14 cellular contexts compared by ENCODE assay signal in genomic region chr6:37456816-37457560, GRCh38. TPM values are rescaled to one million over a fixed set of nuclear protein-coding genes. Genes with fewer than 3 reads are reported as not detected.
A peak's percentile ranks its signal among the peaks of the same experiment; 100 is the strongest.
DNase-seq lines count a peak whose midpoint lies in the region; ATAC-seq, FAIRE-seq and TF ChIP-seq lines count a peak whose summit lies in the region.
"Had no signal": no experiment of that assay in that cellular context is flagged by ENCODE, and none has a peak within 500 bp of the region (broad histone marks: within the 10 kb centered on the region; RNA-seq: fewer than 3 reads in every experiment).

No MANE protein-coding gene starts in this region.

- H3K36me3 Mint-ChIP-seq in glutamatergic neuron (ENCODE audit: unreplicated experiment) = no peaks in the 10 kb centered on the region

- no peak overlapping the region for H3K4me3 Mint-ChIP-seq in glutamatergic neuron (ENCODE audit: unreplicated experiment)
- H3K4me3 Mint-ChIP-seq: stimulated activated naive CD8-positive, alpha-beta T cell treated with anti-CD3 and anti-CD28 coated beads, Interleukin-15, Interleukin-2, amounts not matched to agents 100 ng/mL and 50 ng/mL, for 24 hours had no signal

- ATAC-seq in left ventricle myocardium superior (peak; percentile 56), HG03432 (IDR thresholded peaks at IDR 0.05; ENCODE audit: unreplicated experiment) (no peak), GM21723 (IDR thresholded peaks at IDR 0.05; ENCODE audit: unreplicated experiment) (no peak)
- ATAC-seq: activated CD4-positive, CD25-positive, alpha-beta regulatory T cell treated with anti-CD3 and anti-CD28 coated beads, Interleukin-2, amount 50 U/mL, for 24 hours; HCT116 had no signal

- TF ChIP-seq POLR2A in H54 (IDR thresholded peaks at IDR 0.05; ENCODE audit: low read depth, low read length) = no peak

- peaks cover 8% of the 10 kb centered on the region for H3K27me3 Mint-ChIP-seq in glutamatergic neuron (ENCODE audit: unreplicated experiment)
- H3K27me3 Mint-ChIP-seq: stimulated activated naive CD8-positive, alpha-beta T cell treated with anti-CD3 and anti-CD28 coated beads, Interleukin-15, Interleukin-2, amounts not matched to agents 100 ng/mL and 50 ng/mL, for 24 hours had no signal

- intact Hi-C loops in left ventricle myocardium superior (cut with micrococcal nuclease) = no loop called here

- peaks cover 64% of the 10 kb centered on the region for H3K4me1 Mint-ChIP-seq in glutamatergic neuron (ENCODE audit: low read depth, unreplicated experiment)

- DNase-seq in A172 (ENCODE audit: low spot score) (peak; percentile 23), H54 (ENCODE audit: insufficient read length, low spot score) (peak; percentile 53), astrocyte of the hippocampus (ENCODE audit: low read depth, low spot score) (peak; percentile 89), left ventricle myocardium superior (peak; percentile 43), glutamatergic neuron (no peak), NCI-H2029 treated with DMSO at 0.1 percent for 48 hours (lab: John Stamatoyannopoulos, UW) (no peak)
- DNase-seq: effector CD8-positive, alpha-beta T cell; Karpas-422; stimulated activated CD4-positive, alpha-beta T cell treated with anti-CD3 and anti-CD28 coated beads, Interleukin-2, amount 100 ng/mL, for 24 hours had no signal

- TF ChIP-seq CTCF in glutamatergic neuron (IDR thresholded peaks at IDR 0.05; ENCODE audit: partially characterized antibody, unreplicated experiment) = no peak

- FAIRE-seq in H54 (lab: Jason Lieb, UNC) = peak; percentile 27

- peaks cover 8% of the 10 kb centered on the region for H3K9me3 Mint-ChIP-seq in glutamatergic neuron (ENCODE audit: unreplicated experiment)
- H3K9me3 Mint-ChIP-seq: stimulated activated naive CD8-positive, alpha-beta T cell treated with anti-CD3 and anti-CD28 coated beads, Interleukin-15, Interleukin-2, amounts not matched to agents 100 ng/mL and 50 ng/mL, for 24 hours had no signal

- no peak overlapping the region for H3K27ac Mint-ChIP-seq in glutamatergic neuron (ENCODE audit: unreplicated experiment)

RNA-seq across cellular contexts. Expression of gene CMTR1, which starts 24.0 kb away (rescaled TPM):
- total RNA-seq in A172 (2014; rRNA removed; shearing (Covaris generic)) = 24.1 and 26.3 TPM in 2 replicates
- total RNA-seq in left ventricle myocardium superior (30.0 TPM), glutamatergic neuron (ENCODE audit: unreplicated experiment) (61.6 TPM)

RNA-seq across cellular contexts. Expression of gene CCDC167, which starts 42.7 kb away (rescaled TPM):
- 53.8 and 96.5 TPM in 2 replicates for total RNA-seq in A172 (2014; rRNA removed; shearing (Covaris generic))
- total RNA-seq in left ventricle myocardium superior (26.6 TPM), glutamatergic neuron (ENCODE audit: unreplicated experiment) (58.4 TPM)

Comparison
In these comparisons a context has a peak if more than half of its experiments do, and no peak if none do; other contexts are left out.
1. DNase-seq: peak in A172 (single experiment), H54 (single experiment), astrocyte of the hippocampus (single experiment) and left ventricle myocardium superior (single experiment); none in glutamatergic neuron (single experiment) and NCI-H2029 treated with DMSO at 0.1 percent for 48 hours (single experiment).